In the genomic region with DNA sequence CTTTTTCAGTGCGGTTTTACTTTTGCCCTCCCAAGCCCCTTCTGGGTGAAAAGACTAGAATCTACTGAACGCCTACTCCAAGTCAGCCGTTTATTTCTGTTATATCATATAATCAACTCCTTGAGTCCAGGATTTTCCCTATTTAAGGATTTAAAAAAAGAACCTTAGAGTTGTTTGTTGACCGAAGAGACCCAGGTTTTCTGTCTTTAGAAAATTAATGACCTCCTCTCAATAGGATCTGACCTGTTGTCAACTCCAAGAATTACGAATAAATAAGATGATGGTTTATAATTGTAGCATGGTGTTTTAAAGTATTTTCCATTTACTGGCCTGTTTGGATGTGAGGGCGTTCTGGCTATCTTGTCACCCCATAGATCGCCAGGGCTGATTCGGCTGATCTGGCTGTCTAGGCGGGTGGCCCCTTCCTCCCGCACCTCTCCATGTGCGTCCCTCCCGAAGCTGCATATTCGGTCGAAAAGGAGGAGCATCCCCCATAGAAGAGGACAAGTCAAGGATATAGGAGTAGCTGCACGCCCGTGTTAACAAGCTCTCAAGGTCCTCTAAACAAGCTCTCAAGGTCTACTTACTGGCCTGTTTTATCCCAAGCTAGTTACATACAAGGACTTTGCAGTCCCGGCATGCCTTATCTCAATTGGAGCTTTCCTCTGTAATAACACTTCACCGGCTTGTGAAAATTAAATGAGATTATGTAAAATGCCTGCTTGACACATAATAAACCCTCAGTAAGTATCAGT, we compare ENCODE assay signal across 8 cellular contexts. TPM values are rescaled to one million over a fixed set of nuclear protein-coding genes. Genes with fewer than 3 reads are reported as not detected.
DNase-seq lines count a peak whose midpoint lies in the region; ATAC-seq and TF ChIP-seq lines count a peak whose summit lies in the region.

No MANE protein-coding gene starts in this region.

- H3K27ac ChIP-seq in MM.1S (ENCODE audit: low read length) (peak overlapping the region; percentile 88; the same call in 1 of the 2 replicates), mesenchymal stem cell (ENCODE audit: low read length, poor library complexity, severe bottlenecking) (no peak overlapping the region), vagina (peak overlapping the region; percentile 90)

- H4K91ac ChIP-seq in mesenchymal stem cell (ENCODE audit: low read length) = peak overlapping the region; percentile 66

- H3K4me2 ChIP-seq in MM.1S (ENCODE audit: low read depth, low read length) (peak overlapping the region; percentile 86), mesenchymal stem cell (ENCODE audit: low read length, poor library complexity, severe bottlenecking) (peak overlapping the region; percentile 78)

- H2BK12ac ChIP-seq in mesenchymal stem cell (ENCODE audit: low read length in 2 of 2) = no peak overlapping the region

- peak overlapping the region; percentile 97 to 99 for H3K4me3 Mint-ChIP-seq in CD14-positive monocyte
- peak overlapping the region; percentile 97 to 99 (median 97) for H3K4me3 Mint-ChIP-seq in brain

- H3K9ac ChIP-seq in MM.1S (ENCODE audit: low read length) (peak overlapping the region; percentile 98), mesenchymal stem cell (ENCODE audit: low read length) (peak overlapping the region; percentile 94)

- peak overlapping the region; percentile 97 for H3K4me3 ChIP-seq in MM.1S (ENCODE audit: low read length)
- peak overlapping the region; percentile 94 to 96 for H3K4me3 ChIP-seq in mesenchymal stem cell (ENCODE audit: insufficient read depth in 1 of 2, low read depth in 1 of 2, low read length in 2 of 2)
- H3K4me3 ChIP-seq in vagina = peak overlapping the region; percentile 77 to 90

- H3K9me2 ChIP-seq in MM.1S (replicated peaks; ENCODE audit: insufficient read depth, low read length) = no peaks in the 10 kb centered on the region

- no peak overlapping the region for H2AK5ac ChIP-seq in mesenchymal stem cell (ENCODE audit: low read length, severe bottlenecking)

- H3K27me3 Mint-ChIP-seq in CD14-positive monocyte (ENCODE audit: low read depth in 3 of 3) (peaks cover 0 to 1% (median 0%) of the 10 kb centered on the region in 3 donors), brain (peaks cover 10% of the 10 kb centered on the region)

- peak overlapping the region; percentile 81 for H4K8ac ChIP-seq in mesenchymal stem cell (ENCODE audit: low read length)

- 0 out of 2 replicates have a peak, but pooled peaks cover 5% of the 10 kb centered on the region for H4K20me1 ChIP-seq in MM.1S (ENCODE audit: insufficient read depth, low read length)

- no peak for ATAC-seq in GM21423 (IDR thresholded peaks at IDR 0.05; ENCODE audit: unreplicated experiment)

- no peak overlapping the region for H3K14ac ChIP-seq in mesenchymal stem cell (ENCODE audit: low read length in 2 of 2)

- H3K9me3 Mint-ChIP-seq in CD14-positive monocyte = no peaks in the 10 kb centered on the region
- peaks cover 0 to 2% (median 0%) of the 10 kb centered on the region in 5 experiments for H3K9me3 Mint-ChIP-seq in brain

- H2BK120ac ChIP-seq in mesenchymal stem cell (ENCODE audit: low read depth, low read length) = no peak overlapping the region

- peaks cover 38% of the 10 kb centered on the region for H3K79me2 ChIP-seq in MM.1S (ENCODE audit: low read length)

- H3K4me1 Mint-ChIP-seq in CD14-positive monocyte (peaks cover 26% of the 10 kb centered on the region), brain (peaks cover 34% of the 10 kb centered on the region)

- peaks cover 3% of the 10 kb centered on the region for H3K79me1 ChIP-seq in mesenchymal stem cell (replicated peaks; ENCODE audit: low read length, poor library complexity, severe bottlenecking)

- peaks cover 28% of the 10 kb centered on the region for H3K4me1 ChIP-seq in MM.1S (ENCODE audit: low read length)
- H3K4me1 ChIP-seq in mesenchymal stem cell (ENCODE audit: control insufficient read depth, insufficient read depth, low read depth, low read length) = peaks cover 6% of the 10 kb centered on the region
- H3K4me1 ChIP-seq in vagina = peaks cover 37% of the 10 kb centered on the region

- H3K9me3 ChIP-seq in MM.1S (replicated peaks; ENCODE audit: insufficient read depth, low read length) (no peaks in the 10 kb centered on the region), mesenchymal stem cell (ENCODE audit: control insufficient read depth, low read length) (no peaks in the 10 kb centered on the region), vagina (no peaks in the 10 kb centered on the region)

- WGBS in mesenchymal stem cell = 56% methylated on average over 13 of the region's 18 CpGs

- H3K4ac ChIP-seq in mesenchymal stem cell (ENCODE audit: low read depth in 1 of 2, low read length in 2 of 2) = peak overlapping the region in 1 of 2 experiments; percentile 40

- H2BK15ac ChIP-seq in mesenchymal stem cell (ENCODE audit: low read depth, poor library complexity, severe bottlenecking) = no peak overlapping the region

- H2AFZ ChIP-seq in MM.1S (ENCODE audit: low read length) (peak overlapping the region; percentile 92), mesenchymal stem cell (ENCODE audit: low read depth, low read length) (peak overlapping the region; percentile 18)

- H2BK5ac ChIP-seq in mesenchymal stem cell (ENCODE audit: low read depth, low read length, poor library complexity, severe bottlenecking) = no peak overlapping the region

- TF ChIP-seq POLR2A in vagina (IDR thresholded peaks at IDR 0.05) = no peak

- H3K36me3 ChIP-seq in MM.1S (replicated peaks; ENCODE audit: insufficient read depth, low read length) = no peaks in the 10 kb centered on the region; the same call in 1 of the 2 replicates
- H3K36me3 ChIP-seq in mesenchymal stem cell (ENCODE audit: control insufficient read depth in 1 of 2, insufficient read depth in 2 of 2, low read depth in 1 of 2, low read length in 2 of 2) = no peaks in the 10 kb centered on the region
- H3K36me3 ChIP-seq in vagina = no peaks in the 10 kb centered on the region

- intact Hi-C loops in CD14-positive monocyte (cut with micrococcal nuclease) (loop anchor here in 1 of 2 donors (10.0 kb wide), 1 partner anchor 75 kb away; a partner anchor contains a TSS), vagina (cut with DNase I) (no loop called here)

- no peak for DNase-seq in CD14-positive monocyte (ENCODE audit: low spot score)
- no peak for DNase-seq in MM.1S
- DNase-seq in mesenchymal stem cell = no peak
- DNase-seq in vagina (ENCODE audit: extremely low spot score in 2 of 2) = peak in 1 of 2 donors; percentile 88
- no peak for DNase-seq in GM10266 (ENCODE audit: extremely low spot score)
- DNase-seq in A172 (ENCODE audit: low spot score) = no peak

- TF ChIP-seq CTCF in CD14-positive monocyte (IDR thresholded peaks at IDR 0.05) (no peak), MM.1S (IDR thresholded peaks at IDR 0.05; ENCODE audit: low read length) (no peak), brain (conservative IDR thresholded peaks at IDR 0.05) (no peak), vagina (IDR thresholded peaks at IDR 0.05) (no peak), GM10266 (IDR thresholded peaks at IDR 0.05; ENCODE audit: control insufficient read depth, insufficient read depth, low read depth, missing control alignments) (no peak)

- H3K27ac Mint-ChIP-seq in CD14-positive monocyte (peak overlapping the region; percentile 99 to 100 (median 100)), brain (peak overlapping the region; percentile 100)

- H3K36me3 Mint-ChIP-seq in CD14-positive monocyte = no peaks in the 10 kb centered on the region
- H3K36me3 Mint-ChIP-seq in brain = peaks cover 6% of the 10 kb centered on the region

- H3K27me3 ChIP-seq in MM.1S (replicated peaks; ENCODE audit: insufficient read depth, low read length) = no peaks in the 10 kb centered on the region
- H3K27me3 ChIP-seq in mesenchymal stem cell (ENCODE audit: control insufficient read depth in 1 of 2, insufficient read depth in 1 of 2, low read length in 2 of 2) = no peaks in the 10 kb centered on the region
- H3K27me3 ChIP-seq in vagina = no peaks in the 10 kb centered on the region

- no peak overlapping the region for H3K23ac ChIP-seq in mesenchymal stem cell (ENCODE audit: low read length in 2 of 2)

- peaks cover 25% of the 10 kb centered on the region for H3F3A ChIP-seq in MM.1S (ENCODE audit: insufficient read depth, low read length)

- no peak overlapping the region for H3K18ac ChIP-seq in mesenchymal stem cell (ENCODE audit: low read depth in 1 of 2, low read length in 2 of 2)

RNA-seq across cellular contexts. Expression of a gene that starts 1.1 kb away (rescaled TPM):
- polyA plus RNA-seq in CD14-positive monocyte (1 to 10 TPM; 4.3 to 5.7 TPM), brain (ENCODE audit: insufficient read depth, low read depth, low replicate concordance) (31.4 TPM)
- 22.7 TPM for polyA plus RNA-seq in mesenchymal stem cell (2013, experiment 1 of 2)
- polyA plus RNA-seq in mesenchymal stem cell (2013, experiment 2 of 2) = 21.7 TPM
- total RNA-seq in vagina = 24.6 TPM
- 11.6 and 14.7 TPM in 2 replicates for total RNA-seq in A172 (2014; rRNA removed; shearing (Covaris generic))
